In genomic region chr20:33803921-33804337, GRCh38 we compare ENCODE assay signal across 13 cellular contexts. TPM values are rescaled to one million over a fixed set of nuclear protein-coding genes. Genes with fewer than 3 reads are reported as not detected.
DNase-seq lines count a peak whose midpoint lies in the region; ATAC-seq and TF ChIP-seq lines count a peak whose summit lies in the region.
"Had no signal": no experiment of that assay in that cellular context is flagged by ENCODE, and none has a peak within 500 bp of the region (broad histone marks: within the 10 kb centered on the region; RNA-seq: fewer than 3 reads in every experiment).

No MANE protein-coding gene starts in this region.

- H3K4me3 Mint-ChIP-seq in activated CD8-positive, alpha-beta T cell treated with anti-CD3 and anti-CD28 coated beads, Interleukin-2, amount 10 ng/mL, durations not matched to agents 7 days and 5 days: no peak overlapping the region
- H3K4me3 Mint-ChIP-seq: IgD-negative memory B cell had no signal

- H3K4me1 ChIP-seq in esophagus muscularis mucosa: no peaks in the 10 kb centered on the region
- H3K4me1 ChIP-seq: Caco-2 had no signal

- peaks cover 4% of the 10 kb centered on the region for H3K27me3 Mint-ChIP-seq in activated CD8-positive, alpha-beta T cell treated with anti-CD3 and anti-CD28 coated beads, Interleukin-2, amount 10 ng/mL, durations not matched to agents 7 days and 5 days (ENCODE audit: low read depth)
- H3K27me3 Mint-ChIP-seq: IgD-negative memory B cell had no signal

- H3K36me3 Mint-ChIP-seq in activated CD8-positive, alpha-beta T cell treated with anti-CD3 and anti-CD28 coated beads, Interleukin-2, amount 10 ng/mL, durations not matched to agents 7 days and 5 days (ENCODE audit: low read depth): no peaks in the 10 kb centered on the region
- H3K36me3 Mint-ChIP-seq: activated naive CD4-positive, alpha-beta T cell treated with anti-CD3 and anti-CD28 coated beads, Interleukin-2, amount 50 U/mL, for 72 hours; IgD-negative memory B cell had no signal

- no peaks in the 10 kb centered on the region for H3K36me3 ChIP-seq in esophagus muscularis mucosa

- CTCF ChIA-PET in activated CD8-positive, alpha-beta T cell treated with anti-CD3 and anti-CD28 coated beads, Interleukin-2, amount 10 ng/mL, durations not matched to agents 7 days and 5 days (lab: Charles Lee): interaction anchor here (2.2 kb wide), 1 partner anchor 12 kb away, joined by 12 read pairs; no protein-coding TSS in a partner anchor

- H3K4me1 Mint-ChIP-seq in activated CD8-positive, alpha-beta T cell treated with anti-CD3 and anti-CD28 coated beads, Interleukin-2, amount 10 ng/mL, durations not matched to agents 7 days and 5 days (ENCODE audit: low read depth): no peaks in the 10 kb centered on the region

- H3K9me3 ChIP-seq in esophagus muscularis mucosa: no peaks in the 10 kb centered on the region

- TF ChIP-seq CTCF in esophagus muscularis mucosa (IDR thresholded peaks at IDR 0.05) (no peak), omental fat pad (IDR thresholded peaks at IDR 0.05) (no peak)

- no peak overlapping the region for H3K4me3 ChIP-seq in esophagus muscularis mucosa
- H3K4me3 ChIP-seq: skin epidermis had no signal

- ATAC-seq in omental fat pad (ENCODE audit: low FRiP score) (peak; percentile 68), left colon (no peak)
- no peak for ATAC-seq in activated CD8-positive, alpha-beta T cell treated with anti-CD3 and anti-CD28 coated beads, Interleukin-2, amount 10 ng/mL, durations not matched to agents 7 days and 5 days
- ATAC-seq: activated naive CD4-positive, alpha-beta T cell treated with anti-CD3 and anti-CD28 coated beads, Interleukin-2, amount 50 U/mL, for 72 hours had no signal

- H3K27me3 ChIP-seq in esophagus muscularis mucosa: no peaks in the 10 kb centered on the region

- H3K27ac Mint-ChIP-seq in activated CD8-positive, alpha-beta T cell treated with anti-CD3 and anti-CD28 coated beads, Interleukin-2, amount 10 ng/mL, durations not matched to agents 7 days and 5 days: no peak overlapping the region
- H3K27ac Mint-ChIP-seq: activated naive CD4-positive, alpha-beta T cell treated with anti-CD3 and anti-CD28 coated beads, Interleukin-2, amount 50 U/mL, for 72 hours; IgD-negative memory B cell had no signal

- TF ChIP-seq EP300 in esophagus muscularis mucosa (IDR thresholded peaks at IDR 0.05): no peak

- POLR2A ChIA-PET in activated CD8-positive, alpha-beta T cell treated with anti-CD3 and anti-CD28 coated beads, Interleukin-2, amount 10 ng/mL, durations not matched to agents 7 days and 5 days (lab: Charles Lee): no interaction called here

- H3K27ac ChIP-seq in esophagus muscularis mucosa (replicated peaks in 1 of 4): peak overlapping the region; percentile 1 to 54 (median 30)

- intact Hi-C loops in esophagus muscularis mucosa (cut with DNase I) (no loop called here), left colon (cut with DNase I, micrococcal nuclease) (no loop called here)

- TF ChIP-seq POLR2A in esophagus muscularis mucosa (IDR thresholded peaks at IDR 0.05; ENCODE audit: low read depth): no peak

- 25% methylated on average over 2 of the region's 2 CpGs for WGBS in esophagus muscularis mucosa

- H3K9me3 Mint-ChIP-seq in activated CD8-positive, alpha-beta T cell treated with anti-CD3 and anti-CD28 coated beads, Interleukin-2, amount 10 ng/mL, durations not matched to agents 7 days and 5 days (ENCODE audit: insufficient read depth): no peaks in the 10 kb centered on the region
- H3K9me3 Mint-ChIP-seq: activated naive CD4-positive, alpha-beta T cell treated with anti-CD3 and anti-CD28 coated beads, Interleukin-2, amount 50 U/mL, for 72 hours had no signal

- peak; percentile 40 for DNase-seq in Daoy (ENCODE audit: low read depth)
- peak; percentile 83 for DNase-seq in RKO (ENCODE audit: low spot score)
- no peak for DNase-seq in esophagus muscularis mucosa (ENCODE audit: extremely low spot score)
- no peak for DNase-seq in omental fat pad (ENCODE audit: low spot score)
- no peak for DNase-seq in left colon
- no peak for DNase-seq in activated CD8-positive, alpha-beta T cell treated with anti-CD3 and anti-CD28 coated beads, Interleukin-2, amount 10 ng/mL, durations not matched to agents 7 days and 5 days
- DNase-seq in pons (ENCODE audit: low spot score): no peak
- no peak for DNase-seq in NCI-H1048 (lab: John Stamatoyannopoulos, UW)
- DNase-seq: Caco-2, SIG-M5 had no signal

RNA-seq across cellular contexts. Expression of gene CHMP4B, which starts 7.2 kb away (rescaled TPM):
- total RNA-seq in Daoy (2014; rRNA removed; shearing (Covaris generic)): 31.9 and 38.5 TPM in 2 replicates
- 100 to 1,000 TPM in 2 of 4 donors, 10 to 100 TPM in 2; 90.8 to 116 (median 100) TPM for total RNA-seq in esophagus muscularis mucosa
- 10 to 100 TPM; 64.8 to 96.7 (median 69.8) TPM for total RNA-seq in omental fat pad
- total RNA-seq in left colon: 100 to 1,000 TPM; 166 to 233 TPM
- 10 to 100 TPM; 86.7 to 93.2 TPM for total RNA-seq in activated CD8-positive, alpha-beta T cell treated with anti-CD3 and anti-CD28 coated beads, Interleukin-2, amount 10 ng/mL, durations not matched to agents 7 days and 5 days

Comparison
In these comparisons a context has a peak if more than half of its experiments do, and no peak if none do; other contexts are left out.
1. DNase-seq: peak in Daoy (single experiment) and RKO (single experiment); none in esophagus muscularis mucosa (single experiment), omental fat pad (single experiment), left colon (0 of 2), activated CD8-positive, alpha-beta T cell treated with anti-CD3 and anti-CD28 coated beads, Interleukin-2, amount 10 ng/mL, durations not matched to agents 7 days and 5 days (single experiment), pons (single experiment) and NCI-H1048 (single experiment).